In the genomic region with DNA sequence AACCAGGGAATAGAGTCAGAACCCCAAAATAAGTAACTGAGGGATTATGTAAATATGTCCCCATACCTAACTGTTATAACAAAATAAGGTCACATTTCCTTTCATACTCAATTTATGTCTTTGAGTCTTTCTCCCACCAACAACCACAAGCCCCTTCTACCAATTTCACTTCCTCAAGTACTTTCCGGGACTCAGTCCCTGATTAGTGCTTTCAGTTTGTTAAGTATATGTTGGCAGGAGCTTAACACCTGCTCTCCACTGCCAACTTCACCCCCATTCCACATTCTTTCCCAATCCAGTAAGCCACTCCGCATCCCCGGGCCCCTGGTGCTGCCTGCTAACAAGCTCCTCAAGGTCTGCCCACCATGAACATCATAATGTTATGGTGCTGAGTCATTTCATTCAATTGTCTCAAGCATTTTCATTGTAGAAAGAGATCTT, we compare ENCODE assay signal across 9 cellular contexts.
DNase-seq lines count a peak whose midpoint lies in the region; ATAC-seq and TF ChIP-seq lines count a peak whose summit lies in the region.
"Had no signal": no experiment of that assay in that cellular context is flagged by ENCODE, and none has a peak within 500 bp of the region (broad histone marks: within the 10 kb centered on the region; RNA-seq: fewer than 3 reads in every experiment).

No MANE protein-coding gene starts in this region.

- no peak for TF ChIP-seq EP300 in esophagus muscularis mucosa (IDR thresholded peaks at IDR 0.05)

- no peaks in the 10 kb centered on the region for H3K4me1 ChIP-seq in esophagus muscularis mucosa

- peak; percentile 97 for ATAC-seq in GM18868 (IDR thresholded peaks at IDR 0.05; ENCODE audit: unreplicated experiment)
- peak; percentile 97 for ATAC-seq in HG02571 (IDR thresholded peaks at IDR 0.05; ENCODE audit: unreplicated experiment)
- peak; percentile 98 for ATAC-seq in HG03571 (IDR thresholded peaks at IDR 0.05; ENCODE audit: unreplicated experiment)

- no peak for TF ChIP-seq CTCF in esophagus muscularis mucosa (IDR thresholded peaks at IDR 0.05)

- 71% methylated on average over 3 of the region's 3 CpGs for WGBS in esophagus muscularis mucosa

- no peak for TF ChIP-seq POLR2A in esophagus muscularis mucosa (IDR thresholded peaks at IDR 0.05; ENCODE audit: low read depth)

- H3K36me3 ChIP-seq in esophagus muscularis mucosa = no peaks in the 10 kb centered on the region

- DNase-seq in iris pigment epithelial cell (ENCODE audit: low read depth) (peak; percentile 26), DMS114 treated with DMSO at 0.1 percent for 48 hours (lab: John Stamatoyannopoulos, UW; ENCODE audit: unreplicated experiment) (no peak), middle frontal gyrus (ENCODE audit: extremely low spot score, low spot score) (no peak), esophagus muscularis mucosa (ENCODE audit: extremely low spot score) (no peak), NCI-H1436 treated with DMSO at 0.1 percent for 48 hours (lab: John Stamatoyannopoulos, UW) (no peak)
- DNase-seq: Kasumi-1 had no signal

- intact Hi-C loops in esophagus muscularis mucosa (cut with DNase I) = no loop called here

- H3K27ac ChIP-seq in esophagus muscularis mucosa (replicated peaks in 1 of 4) = no peak overlapping the region

- no peak overlapping the region for H3K4me3 ChIP-seq in esophagus muscularis mucosa

- H3K27me3 ChIP-seq in esophagus muscularis mucosa = no peaks in the 10 kb centered on the region

- H3K9me3 ChIP-seq in esophagus muscularis mucosa = peaks cover 0 to 23% (median 10%) of the 10 kb centered on the region in 4 donors
